ENCODE assay signal across 1 cellular context in genomic region chr17:81440511-81441244, GRCh38.
TF ChIP-seq lines count a peak whose summit lies in the region.

No MANE protein-coding gene starts in this region.

TF ChIP-seq in HepG2, 621 proteins besides CTCF, POLR2A, EP300 and RAD21 (continued from another document and continues in another):
- TF ChIP-seq ZBTB33 (CRISPR knock-in tag; IDR thresholded peaks at IDR 0.05), result peak; percentile 80; the same call in 1 of the 2 replicates
- TF ChIP-seq BORCS8-MEF2B (CRISPR knock-in tag; IDR thresholded peaks at IDR 0.05), result peak; percentile 19; the same call in 1 of the 2 replicates
- TF ChIP-seq SAP130 (CRISPR knock-in tag; IDR thresholded peaks at IDR 0.05; ENCODE audit: low read depth), result 0 out of 2 replicates have a peak, but pooled peaks have one; percentile 11
- no peak for TF ChIP-seq MAF1 (CRISPR knock-in tag; IDR thresholded peaks at IDR 0.05; ENCODE audit: borderline replicate concordance)
- peak; percentile 24 for TF ChIP-seq HNRNPLL (IDR thresholded peaks at IDR 0.05; ENCODE audit: low read depth, low read length, poor library complexity, severe bottlenecking)
- no peak for TF ChIP-seq ELF4 (CRISPR knock-in tag; IDR thresholded peaks at IDR 0.05; ENCODE audit: borderline replicate concordance)
- no peak for TF ChIP-seq ZNF362 (CRISPR knock-in tag; IDR thresholded peaks at IDR 0.05; ENCODE audit: borderline replicate concordance)
- no peak for TF ChIP-seq HMG20A (CRISPR knock-in tag; IDR thresholded peaks at IDR 0.05; ENCODE audit: borderline replicate concordance)
- no peak for TF ChIP-seq ATRX (CRISPR knock-in tag; IDR thresholded peaks at IDR 0.05; ENCODE audit: borderline replicate concordance)
- 0 out of 2 replicates have a peak, but pooled peaks have one; percentile 26 for TF ChIP-seq THAP11 (CRISPR knock-in tag; IDR thresholded peaks at IDR 0.05)
- peak; percentile 25 for TF ChIP-seq ZNF883 (CRISPR knock-in tag; IDR thresholded peaks at IDR 0.05; ENCODE audit: not compliant biosample characterization)
- TF ChIP-seq, protein P1, sequence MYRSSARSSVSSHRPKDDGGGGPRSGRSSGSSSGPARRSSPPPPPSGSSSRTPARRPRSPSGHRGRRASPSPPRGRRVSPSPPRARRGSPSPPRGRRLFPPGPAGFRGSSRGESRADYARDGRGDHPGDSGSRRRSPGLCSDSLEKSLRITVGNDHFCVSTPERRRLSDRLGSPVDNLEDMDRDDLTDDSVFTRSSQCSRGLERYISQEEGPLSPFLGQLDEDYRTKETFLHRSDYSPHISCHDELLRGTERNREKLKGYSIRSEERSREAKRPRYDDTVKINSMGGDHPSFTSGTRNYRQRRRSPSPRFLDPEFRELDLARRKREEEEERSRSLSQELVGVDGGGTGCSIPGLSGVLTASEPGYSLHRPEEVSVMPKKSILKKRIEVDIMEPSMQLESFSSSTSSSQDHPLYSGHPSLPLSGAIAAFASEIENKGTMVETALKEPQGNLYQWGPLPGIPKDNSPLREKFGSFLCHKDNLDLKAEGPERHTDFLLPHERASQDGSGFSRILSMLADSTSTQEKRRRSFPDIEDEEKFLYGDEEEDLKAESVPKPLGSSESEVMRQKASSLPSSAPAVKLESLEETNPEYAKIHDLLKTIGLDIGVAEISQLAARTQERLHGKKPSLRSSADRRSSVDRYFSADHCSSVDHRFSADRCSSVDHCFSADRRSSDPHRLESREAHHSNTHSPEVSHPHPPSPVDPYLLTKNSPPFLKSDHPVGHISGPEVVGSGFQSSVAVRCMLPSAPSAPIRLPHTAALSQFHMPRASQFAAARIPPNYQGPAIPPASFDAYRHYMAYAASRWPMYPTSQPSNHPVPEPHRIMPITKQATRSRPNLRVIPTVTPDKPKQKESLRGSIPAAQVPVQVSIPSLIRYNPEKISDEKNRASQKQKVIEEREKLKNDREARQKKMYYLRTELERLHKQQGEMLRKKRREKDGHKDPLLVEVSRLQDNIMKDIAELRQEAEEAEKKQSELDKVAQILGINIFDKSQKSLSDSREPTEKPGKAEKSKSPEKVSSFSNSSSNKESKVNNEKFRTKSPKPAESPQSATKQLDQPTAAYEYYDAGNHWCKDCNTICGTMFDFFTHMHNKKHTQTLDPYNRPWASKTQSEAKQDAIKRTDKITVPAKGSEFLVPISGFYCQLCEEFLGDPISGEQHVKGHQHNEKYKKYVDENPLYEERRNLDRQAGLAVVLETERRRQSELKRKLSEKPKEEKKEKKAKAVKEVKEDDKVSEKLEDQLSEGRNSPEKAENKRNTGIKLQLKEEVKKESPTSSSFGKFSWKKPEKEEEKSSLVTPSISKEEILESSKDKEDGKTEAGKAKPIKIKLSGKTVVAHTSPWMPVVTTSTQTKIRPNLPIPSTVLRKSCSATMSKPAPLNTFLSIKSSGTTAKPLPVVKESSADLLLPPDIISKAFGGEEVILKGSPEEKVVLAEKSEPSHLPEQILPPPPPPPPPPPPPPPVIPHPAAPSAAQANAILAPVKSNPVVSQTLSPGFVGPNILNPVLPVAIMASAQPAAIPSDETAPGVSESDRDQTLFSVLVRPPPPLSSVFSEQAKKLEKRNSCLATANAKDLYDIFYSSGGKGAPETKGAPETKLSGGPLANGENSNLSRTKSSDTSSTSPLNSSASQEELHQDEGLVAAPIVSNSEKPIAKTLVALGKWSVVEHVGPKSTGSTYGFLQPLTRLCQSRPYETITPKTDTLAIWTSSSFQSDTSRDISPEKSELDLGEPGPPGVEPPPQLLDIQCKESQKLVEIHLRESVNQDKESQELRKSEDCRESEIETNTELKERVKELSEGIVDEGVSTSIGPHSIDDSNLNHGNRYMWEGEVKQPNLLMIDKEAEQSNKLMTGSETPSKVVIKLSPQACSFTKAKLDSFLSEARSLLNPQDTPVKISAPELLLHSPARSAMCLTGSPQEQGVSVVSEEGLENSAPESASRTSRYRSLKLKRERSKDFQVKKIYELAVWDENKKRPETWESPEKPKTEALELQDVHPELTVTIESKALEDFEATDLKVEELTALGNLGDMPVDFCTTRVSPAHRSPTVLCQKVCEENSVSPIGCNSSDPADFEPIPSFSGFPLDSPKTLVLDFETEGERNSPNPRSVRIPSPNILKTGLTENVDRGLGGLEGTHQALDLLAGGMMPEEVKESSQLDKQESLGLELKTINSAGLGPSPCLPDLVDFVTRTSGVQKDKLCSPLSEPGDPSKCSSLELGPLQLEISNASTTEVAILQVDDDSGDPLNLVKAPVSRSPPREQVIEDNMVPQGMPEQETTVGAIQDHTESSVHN (CRISPR knock-in tag; IDR thresholded peaks at IDR 0.05), result no peak
- no peak for TF ChIP-seq CHD4 (IDR thresholded peaks at IDR 0.05; ENCODE audit: borderline replicate concordance, low read length)
- no peak for TF ChIP-seq ZNF770 (CRISPR knock-in tag; IDR thresholded peaks at IDR 0.05)
- TF ChIP-seq AHR (CRISPR knock-in tag; IDR thresholded peaks at IDR 0.05), result no peak
- TF ChIP-seq SSRP1 (CRISPR knock-in tag; IDR thresholded peaks at IDR 0.05), result no peak
- TF ChIP-seq, protein P2, sequence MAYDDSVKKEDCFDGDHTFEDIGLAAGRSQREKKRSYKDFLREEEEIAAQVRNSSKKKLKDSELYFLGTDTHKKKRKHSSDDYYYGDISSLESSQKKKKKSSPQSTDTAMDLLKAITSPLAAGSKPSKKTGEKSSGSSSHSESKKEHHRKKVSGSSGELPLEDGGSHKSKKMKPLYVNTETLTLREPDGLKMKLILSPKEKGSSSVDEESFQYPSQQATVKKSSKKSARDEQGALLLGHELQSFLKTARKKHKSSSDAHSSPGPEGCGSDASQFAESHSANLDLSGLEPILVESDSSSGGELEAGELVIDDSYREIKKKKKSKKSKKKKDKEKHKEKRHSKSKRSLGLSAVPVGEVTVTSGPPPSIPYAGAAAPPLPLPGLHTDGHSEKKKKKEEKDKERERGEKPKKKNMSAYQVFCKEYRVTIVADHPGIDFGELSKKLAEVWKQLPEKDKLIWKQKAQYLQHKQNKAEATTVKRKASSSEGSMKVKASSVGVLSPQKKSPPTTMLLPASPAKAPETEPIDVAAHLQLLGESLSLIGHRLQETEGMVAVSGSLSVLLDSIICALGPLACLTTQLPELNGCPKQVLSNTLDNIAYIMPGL (CRISPR knock-in tag; IDR thresholded peaks at IDR 0.05; ENCODE audit: borderline replicate concordance in 1 of 2, low read depth in 1 of 2), result peak in 1 of 2 experiments; percentile 34; a peak in 1 of 4 replicates
- TF ChIP-seq TFAP4 (IDR thresholded peaks at IDR 0.05; ENCODE audit: borderline replicate concordance, low read depth), result peak; percentile 15; the same call in 1 of the 2 replicates
- no peak for TF ChIP-seq ZSCAN30 (CRISPR knock-in tag; IDR thresholded peaks at IDR 0.05)
- TF ChIP-seq XRCC5 (optimal IDR thresholded peaks at IDR 0.05; ENCODE audit: low read length), result peak; percentile 84
- TF ChIP-seq FOXO4 (CRISPR knock-in tag; conservative IDR thresholded peaks at IDR 0.05), result 0 out of 2 replicates have a peak, but pooled peaks have one; percentile 73
- TF ChIP-seq DZIP1 (CRISPR knock-in tag; IDR thresholded peaks at IDR 0.05), result no peak
- TF ChIP-seq, protein P3, sequence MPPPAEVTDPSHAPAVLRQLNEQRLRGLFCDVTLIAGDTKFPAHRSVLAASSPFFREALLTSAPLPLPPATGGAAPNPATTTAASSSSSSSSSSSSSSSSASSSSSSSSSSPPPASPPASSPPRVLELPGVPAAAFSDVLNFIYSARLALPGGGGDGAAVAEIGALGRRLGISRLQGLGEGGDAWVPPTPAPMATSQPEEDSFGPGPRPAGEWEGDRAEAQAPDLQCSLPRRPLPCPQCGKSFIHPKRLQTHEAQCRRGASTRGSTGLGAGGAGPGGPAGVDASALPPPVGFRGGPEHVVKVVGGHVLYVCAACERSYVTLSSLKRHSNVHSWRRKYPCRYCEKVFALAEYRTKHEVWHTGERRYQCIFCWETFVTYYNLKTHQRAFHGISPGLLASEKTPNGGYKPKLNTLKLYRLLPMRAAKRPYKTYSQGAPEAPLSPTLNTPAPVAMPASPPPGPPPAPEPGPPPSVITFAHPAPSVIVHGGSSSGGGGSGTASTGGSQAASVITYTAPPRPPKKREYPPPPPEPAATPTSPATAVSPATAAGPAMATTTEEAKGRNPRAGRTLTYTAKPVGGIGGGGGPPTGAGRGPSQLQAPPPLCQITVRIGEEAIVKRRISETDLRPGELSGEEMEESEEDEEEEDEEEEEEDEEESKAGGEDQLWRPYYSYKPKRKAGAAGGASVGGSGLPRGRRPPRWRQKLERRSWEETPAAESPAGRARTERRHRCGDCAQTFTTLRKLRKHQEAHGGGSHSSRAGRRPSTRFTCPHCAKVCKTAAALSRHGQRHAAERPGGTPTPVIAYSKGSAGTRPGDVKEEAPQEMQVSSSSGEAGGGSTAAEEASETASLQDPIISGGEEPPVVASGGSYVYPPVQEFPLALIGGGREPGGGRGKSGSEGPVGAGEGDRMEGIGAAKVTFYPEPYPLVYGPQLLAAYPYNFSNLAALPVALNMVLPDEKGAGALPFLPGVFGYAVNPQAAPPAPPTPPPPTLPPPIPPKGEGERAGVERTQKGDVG (CRISPR knock-in tag; IDR thresholded peaks at IDR 0.05; ENCODE audit: borderline replicate concordance), result no peak
- TF ChIP-seq KDM2A (CRISPR knock-in tag; IDR thresholded peaks at IDR 0.05; ENCODE audit: borderline replicate concordance, low read depth), result peak; percentile 66; the same call in 1 of the 2 replicates
- TF ChIP-seq SMC3 (IDR thresholded peaks at IDR 0.05; ENCODE audit: low read length), result peak; percentile 36; the same call in 1 of the 2 replicates
- no peak for TF ChIP-seq ZEB1 (IDR thresholded peaks at IDR 0.05; ENCODE audit: insufficient replicate concordance, low read depth)
- TF ChIP-seq PCBP1 (IDR thresholded peaks at IDR 0.05; ENCODE audit: borderline replicate concordance, low read depth, low read length), result 0 out of 2 replicates have a peak, but pooled peaks have one; percentile 66
- TF ChIP-seq REPIN1 (CRISPR knock-in tag; IDR thresholded peaks at IDR 0.05; ENCODE audit: borderline replicate concordance, low read depth), result 0 out of 2 replicates have a peak, but pooled peaks have one; percentile 37
